Comparison of ENCODE assay signal across 1 cellular context in genomic region chr16:69330286-69331109, GRCh38.
TF ChIP-seq lines count a peak whose summit lies in the region.

A gene with protein sequence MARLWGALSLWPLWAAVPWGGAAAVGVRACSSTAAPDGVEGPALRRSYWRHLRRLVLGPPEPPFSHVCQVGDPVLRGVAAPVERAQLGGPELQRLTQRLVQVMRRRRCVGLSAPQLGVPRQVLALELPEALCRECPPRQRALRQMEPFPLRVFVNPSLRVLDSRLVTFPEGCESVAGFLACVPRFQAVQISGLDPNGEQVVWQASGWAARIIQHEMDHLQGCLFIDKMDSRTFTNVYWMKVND (minus strand): TSS chr16:69330588. CDS start chr16:69330570, 18 bp downstream.

TF ChIP-seq in HepG2, 621 proteins besides CTCF, POLR2A, EP300 and RAD21 (continued from another document and continues in another):
- TF ChIP-seq TIGD3 (CRISPR knock-in tag; IDR thresholded peaks at IDR 0.05; ENCODE audit: borderline replicate concordance) (no peak), TRIM24 (CRISPR knock-in tag; IDR thresholded peaks at IDR 0.05) (no peak), NR2C2 (CRISPR knock-in tag; IDR thresholded peaks at IDR 0.05; ENCODE audit: borderline replicate concordance) (peak; percentile 90), ARNT2 (CRISPR knock-in tag; IDR thresholded peaks at IDR 0.05; ENCODE audit: low read depth) (peak; percentile 91), ELK4 (CRISPR knock-in tag; IDR thresholded peaks at IDR 0.05; ENCODE audit: borderline replicate concordance) (peak; percentile 81; the same call in 1 of the 2 replicates), TOE1 (CRISPR knock-in tag; IDR thresholded peaks at IDR 0.05) (peak; percentile 93), ZNF136 (CRISPR knock-in tag; IDR thresholded peaks at IDR 0.05; ENCODE audit: low read depth) (peak; percentile 92), NFIB (CRISPR knock-in tag; IDR thresholded peaks at IDR 0.05; ENCODE audit: borderline replicate concordance) (no peak), SP2 (CRISPR knock-in tag; IDR thresholded peaks at IDR 0.05) (peak; percentile 84), FUBP1 (CRISPR knock-in tag; IDR thresholded peaks at IDR 0.05; ENCODE audit: borderline replicate concordance) (no peak), ZNF629 (CRISPR knock-in tag; conservative IDR thresholded peaks at IDR 0.05) (no peak; the same call in 1 of the 2 replicates), MATR3 (CRISPR knock-in tag; IDR thresholded peaks at IDR 0.05) (no peak), ZMYM4 (CRISPR knock-in tag; IDR thresholded peaks at IDR 0.05) (peak; percentile 69), MTERF4 (CRISPR knock-in tag; IDR thresholded peaks at IDR 0.05) (peak; percentile 61), ZBTB38 (CRISPR knock-in tag; IDR thresholded peaks at IDR 0.05) (peak; percentile 94; the same call in 1 of the 2 replicates), ZNF530 (CRISPR knock-in tag; IDR thresholded peaks at IDR 0.05; ENCODE audit: low read depth) (no peak), ZNF619 (CRISPR knock-in tag; IDR thresholded peaks at IDR 0.05) (peak; percentile 89; the same call in 1 of the 2 replicates), TGIF2 (CRISPR knock-in tag; IDR thresholded peaks at IDR 0.05) (peak; percentile 4), ZNF703 (CRISPR knock-in tag; IDR thresholded peaks at IDR 0.05; ENCODE audit: borderline replicate concordance) (peak; percentile 60; the same call in 1 of the 2 replicates), SMC3 (IDR thresholded peaks at IDR 0.05; ENCODE audit: low read length) (no peak), KLF11 (CRISPR knock-in tag; IDR thresholded peaks at IDR 0.05) (peak; percentile 69; the same call in 1 of the 2 replicates)
- TF ChIP-seq, protein P1, sequence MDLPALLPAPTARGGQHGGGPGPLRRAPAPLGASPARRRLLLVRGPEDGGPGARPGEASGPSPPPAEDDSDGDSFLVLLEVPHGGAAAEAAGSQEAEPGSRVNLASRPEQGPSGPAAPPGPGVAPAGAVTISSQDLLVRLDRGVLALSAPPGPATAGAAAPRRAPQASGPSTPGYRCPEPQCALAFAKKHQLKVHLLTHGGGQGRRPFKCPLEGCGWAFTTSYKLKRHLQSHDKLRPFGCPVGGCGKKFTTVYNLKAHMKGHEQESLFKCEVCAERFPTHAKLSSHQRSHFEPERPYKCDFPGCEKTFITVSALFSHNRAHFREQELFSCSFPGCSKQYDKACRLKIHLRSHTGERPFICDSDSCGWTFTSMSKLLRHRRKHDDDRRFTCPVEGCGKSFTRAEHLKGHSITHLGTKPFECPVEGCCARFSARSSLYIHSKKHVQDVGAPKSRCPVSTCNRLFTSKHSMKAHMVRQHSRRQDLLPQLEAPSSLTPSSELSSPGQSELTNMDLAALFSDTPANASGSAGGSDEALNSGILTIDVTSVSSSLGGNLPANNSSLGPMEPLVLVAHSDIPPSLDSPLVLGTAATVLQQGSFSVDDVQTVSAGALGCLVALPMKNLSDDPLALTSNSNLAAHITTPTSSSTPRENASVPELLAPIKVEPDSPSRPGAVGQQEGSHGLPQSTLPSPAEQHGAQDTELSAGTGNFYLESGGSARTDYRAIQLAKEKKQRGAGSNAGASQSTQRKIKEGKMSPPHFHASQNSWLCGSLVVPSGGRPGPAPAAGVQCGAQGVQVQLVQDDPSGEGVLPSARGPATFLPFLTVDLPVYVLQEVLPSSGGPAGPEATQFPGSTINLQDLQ (CRISPR knock-in tag; IDR thresholded peaks at IDR 0.05): no peak; the same call in 1 of the 2 replicates
- TF ChIP-seq, protein P2, sequence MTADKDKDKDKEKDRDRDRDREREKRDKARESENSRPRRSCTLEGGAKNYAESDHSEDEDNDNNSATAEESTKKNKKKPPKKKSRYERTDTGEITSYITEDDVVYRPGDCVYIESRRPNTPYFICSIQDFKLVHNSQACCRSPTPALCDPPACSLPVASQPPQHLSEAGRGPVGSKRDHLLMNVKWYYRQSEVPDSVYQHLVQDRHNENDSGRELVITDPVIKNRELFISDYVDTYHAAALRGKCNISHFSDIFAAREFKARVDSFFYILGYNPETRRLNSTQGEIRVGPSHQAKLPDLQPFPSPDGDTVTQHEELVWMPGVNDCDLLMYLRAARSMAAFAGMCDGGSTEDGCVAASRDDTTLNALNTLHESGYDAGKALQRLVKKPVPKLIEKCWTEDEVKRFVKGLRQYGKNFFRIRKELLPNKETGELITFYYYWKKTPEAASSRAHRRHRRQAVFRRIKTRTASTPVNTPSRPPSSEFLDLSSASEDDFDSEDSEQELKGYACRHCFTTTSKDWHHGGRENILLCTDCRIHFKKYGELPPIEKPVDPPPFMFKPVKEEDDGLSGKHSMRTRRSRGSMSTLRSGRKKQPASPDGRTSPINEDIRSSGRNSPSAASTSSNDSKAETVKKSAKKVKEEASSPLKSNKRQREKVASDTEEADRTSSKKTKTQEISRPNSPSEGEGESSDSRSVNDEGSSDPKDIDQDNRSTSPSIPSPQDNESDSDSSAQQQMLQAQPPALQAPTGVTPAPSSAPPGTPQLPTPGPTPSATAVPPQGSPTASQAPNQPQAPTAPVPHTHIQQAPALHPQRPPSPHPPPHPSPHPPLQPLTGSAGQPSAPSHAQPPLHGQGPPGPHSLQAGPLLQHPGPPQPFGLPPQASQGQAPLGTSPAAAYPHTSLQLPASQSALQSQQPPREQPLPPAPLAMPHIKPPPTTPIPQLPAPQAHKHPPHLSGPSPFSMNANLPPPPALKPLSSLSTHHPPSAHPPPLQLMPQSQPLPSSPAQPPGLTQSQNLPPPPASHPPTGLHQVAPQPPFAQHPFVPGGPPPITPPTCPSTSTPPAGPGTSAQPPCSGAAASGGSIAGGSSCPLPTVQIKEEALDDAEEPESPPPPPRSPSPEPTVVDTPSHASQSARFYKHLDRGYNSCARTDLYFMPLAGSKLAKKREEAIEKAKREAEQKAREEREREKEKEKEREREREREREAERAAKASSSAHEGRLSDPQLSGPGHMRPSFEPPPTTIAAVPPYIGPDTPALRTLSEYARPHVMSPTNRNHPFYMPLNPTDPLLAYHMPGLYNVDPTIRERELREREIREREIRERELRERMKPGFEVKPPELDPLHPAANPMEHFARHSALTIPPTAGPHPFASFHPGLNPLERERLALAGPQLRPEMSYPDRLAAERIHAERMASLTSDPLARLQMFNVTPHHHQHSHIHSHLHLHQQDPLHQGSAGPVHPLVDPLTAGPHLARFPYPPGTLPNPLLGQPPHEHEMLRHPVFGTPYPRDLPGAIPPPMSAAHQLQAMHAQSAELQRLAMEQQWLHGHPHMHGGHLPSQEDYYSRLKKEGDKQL (CRISPR knock-in tag; IDR thresholded peaks at IDR 0.05; ENCODE audit: low read depth): peak; percentile 20; the same call in 1 of the 2 replicates
- TF ChIP-seq, protein P3, sequence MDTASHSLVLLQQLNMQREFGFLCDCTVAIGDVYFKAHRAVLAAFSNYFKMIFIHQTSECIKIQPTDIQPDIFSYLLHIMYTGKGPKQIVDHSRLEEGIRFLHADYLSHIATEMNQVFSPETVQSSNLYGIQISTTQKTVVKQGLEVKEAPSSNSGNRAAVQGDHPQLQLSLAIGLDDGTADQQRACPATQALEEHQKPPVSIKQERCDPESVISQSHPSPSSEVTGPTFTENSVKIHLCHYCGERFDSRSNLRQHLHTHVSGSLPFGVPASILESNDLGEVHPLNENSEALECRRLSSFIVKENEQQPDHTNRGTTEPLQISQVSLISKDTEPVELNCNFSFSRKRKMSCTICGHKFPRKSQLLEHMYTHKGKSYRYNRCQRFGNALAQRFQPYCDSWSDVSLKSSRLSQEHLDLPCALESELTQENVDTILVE (CRISPR knock-in tag; IDR thresholded peaks at IDR 0.05): peak; percentile 97
- TF ChIP-seq, protein P4, sequence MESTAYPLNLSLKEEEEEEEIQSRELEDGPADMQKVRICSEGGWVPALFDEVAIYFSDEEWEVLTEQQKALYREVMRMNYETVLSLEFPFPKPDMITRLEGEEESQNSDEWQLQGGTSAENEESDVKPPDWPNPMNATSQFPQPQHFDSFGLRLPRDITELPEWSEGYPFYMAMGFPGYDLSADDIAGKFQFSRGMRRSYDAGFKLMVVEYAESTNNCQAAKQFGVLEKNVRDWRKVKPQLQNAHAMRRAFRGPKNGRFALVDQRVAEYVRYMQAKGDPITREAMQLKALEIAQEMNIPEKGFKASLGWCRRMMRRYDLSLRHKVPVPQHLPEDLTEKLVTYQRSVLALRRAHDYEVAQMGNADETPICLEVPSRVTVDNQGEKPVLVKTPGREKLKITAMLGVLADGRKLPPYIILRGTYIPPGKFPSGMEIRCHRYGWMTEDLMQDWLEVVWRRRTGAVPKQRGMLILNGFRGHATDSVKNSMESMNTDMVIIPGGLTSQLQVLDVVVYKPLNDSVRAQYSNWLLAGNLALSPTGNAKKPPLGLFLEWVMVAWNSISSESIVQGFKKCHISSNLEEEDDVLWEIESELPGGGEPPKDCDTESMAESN (CRISPR knock-in tag; conservative IDR thresholded peaks at IDR 0.05): peak; percentile 94
- TF ChIP-seq, protein P5, sequence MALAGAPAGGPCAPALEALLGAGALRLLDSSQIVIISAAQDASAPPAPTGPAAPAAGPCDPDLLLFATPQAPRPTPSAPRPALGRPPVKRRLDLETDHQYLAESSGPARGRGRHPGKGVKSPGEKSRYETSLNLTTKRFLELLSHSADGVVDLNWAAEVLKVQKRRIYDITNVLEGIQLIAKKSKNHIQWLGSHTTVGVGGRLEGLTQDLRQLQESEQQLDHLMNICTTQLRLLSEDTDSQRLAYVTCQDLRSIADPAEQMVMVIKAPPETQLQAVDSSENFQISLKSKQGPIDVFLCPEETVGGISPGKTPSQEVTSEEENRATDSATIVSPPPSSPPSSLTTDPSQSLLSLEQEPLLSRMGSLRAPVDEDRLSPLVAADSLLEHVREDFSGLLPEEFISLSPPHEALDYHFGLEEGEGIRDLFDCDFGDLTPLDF (CRISPR knock-in tag; IDR thresholded peaks at IDR 0.05): peak; percentile 96
- TF ChIP-seq, protein P6, sequence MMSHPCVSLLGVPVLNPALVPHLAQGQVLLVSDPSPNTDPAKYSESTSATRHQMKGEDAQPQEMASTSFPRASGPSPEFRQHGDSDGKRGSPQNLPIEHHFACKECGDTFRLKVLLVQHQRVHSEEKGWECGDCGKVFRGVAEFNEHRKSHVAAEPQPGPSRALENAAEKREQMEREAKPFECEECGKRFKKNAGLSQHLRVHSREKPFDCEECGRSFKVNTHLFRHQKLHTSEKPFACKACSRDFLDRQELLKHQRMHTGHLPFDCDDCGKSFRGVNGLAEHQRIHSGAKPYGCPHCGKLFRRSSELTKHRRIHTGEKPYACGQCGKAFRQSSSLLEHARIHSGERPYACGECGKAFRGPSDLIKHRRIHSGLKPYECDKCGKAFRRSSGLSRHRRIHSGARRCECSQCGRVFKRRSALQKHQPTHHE (CRISPR knock-in tag; IDR thresholded peaks at IDR 0.05; ENCODE audit: borderline replicate concordance): peak; percentile 61
- TF ChIP-seq, protein P7, sequence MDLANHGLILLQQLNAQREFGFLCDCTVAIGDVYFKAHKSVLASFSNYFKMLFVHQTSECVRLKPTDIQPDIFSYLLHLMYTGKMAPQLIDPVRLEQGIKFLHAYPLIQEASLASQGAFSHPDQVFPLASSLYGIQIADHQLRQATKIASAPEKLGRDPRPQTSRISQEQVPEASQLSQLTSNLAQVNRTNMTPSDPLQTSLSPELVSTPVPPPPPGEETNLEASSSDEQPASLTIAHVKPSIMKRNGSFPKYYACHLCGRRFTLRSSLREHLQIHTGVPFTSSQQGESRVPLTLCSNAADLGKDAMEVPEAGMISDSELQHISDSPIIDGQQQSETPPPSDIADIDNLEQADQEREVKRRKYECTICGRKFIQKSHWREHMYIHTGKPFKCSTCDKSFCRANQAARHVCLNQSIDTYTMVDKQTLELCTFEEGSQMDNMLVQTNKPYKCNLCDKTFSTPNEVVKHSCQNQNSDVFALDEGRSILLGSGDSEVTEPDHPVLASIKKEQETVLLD (CRISPR knock-in tag; IDR thresholded peaks at IDR 0.05; ENCODE audit: low read depth): peak; percentile 90
- TF ChIP-seq, protein P8, sequence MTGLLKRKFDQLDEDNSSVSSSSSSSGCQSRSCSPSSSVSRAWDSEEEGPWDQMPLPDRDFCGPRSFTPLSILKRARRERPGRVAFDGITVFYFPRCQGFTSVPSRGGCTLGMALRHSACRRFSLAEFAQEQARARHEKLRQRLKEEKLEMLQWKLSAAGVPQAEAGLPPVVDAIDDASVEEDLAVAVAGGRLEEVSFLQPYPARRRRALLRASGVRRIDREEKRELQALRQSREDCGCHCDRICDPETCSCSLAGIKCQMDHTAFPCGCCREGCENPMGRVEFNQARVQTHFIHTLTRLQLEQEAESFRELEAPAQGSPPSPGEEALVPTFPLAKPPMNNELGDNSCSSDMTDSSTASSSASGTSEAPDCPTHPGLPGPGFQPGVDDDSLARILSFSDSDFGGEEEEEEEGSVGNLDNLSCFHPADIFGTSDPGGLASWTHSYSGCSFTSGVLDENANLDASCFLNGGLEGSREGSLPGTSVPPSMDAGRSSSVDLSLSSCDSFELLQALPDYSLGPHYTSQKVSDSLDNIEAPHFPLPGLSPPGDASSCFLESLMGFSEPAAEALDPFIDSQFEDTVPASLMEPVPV (CRISPR knock-in tag; IDR thresholded peaks at IDR 0.05): peak; percentile 84; the same call in 1 of the 2 replicates
